Comparison of ENCODE assay signal across 8 cellular contexts in the genomic region with DNA sequence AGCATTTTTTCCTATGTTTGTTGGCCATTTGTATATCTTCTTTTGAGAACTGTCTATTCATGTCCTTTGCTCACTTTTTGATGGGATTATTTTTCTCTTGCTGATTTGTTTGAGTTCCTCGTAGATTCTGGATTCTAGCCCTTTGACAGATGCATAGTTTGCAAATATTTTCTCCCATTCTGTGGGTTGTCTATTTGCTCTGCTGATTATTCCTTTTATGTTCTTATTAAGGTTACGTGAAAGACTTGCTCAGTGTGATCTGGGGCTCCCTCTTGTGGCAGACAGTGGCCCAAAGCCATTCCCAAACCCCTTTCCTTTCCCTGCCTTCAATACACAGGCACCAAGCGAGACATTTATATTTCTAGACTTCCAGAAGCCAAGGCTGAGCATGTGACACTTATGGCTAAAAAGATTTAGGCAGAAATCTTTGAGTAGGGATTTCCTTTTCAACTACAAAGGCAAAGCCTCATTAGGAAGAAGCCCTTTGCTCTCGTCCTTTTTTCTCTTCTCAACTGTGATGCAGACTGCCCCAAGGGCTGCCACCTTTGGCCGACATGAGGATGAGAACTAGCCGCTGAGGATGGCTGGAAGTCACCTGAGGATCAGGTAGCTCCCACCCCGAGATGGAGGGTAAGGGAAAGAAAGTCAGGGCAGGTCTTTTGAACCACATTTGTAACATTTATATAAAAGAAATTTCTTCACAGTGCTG. TPM values are rescaled to one million over a fixed set of nuclear protein-coding genes. Genes with fewer than 3 reads are reported as not detected.
A peak's percentile ranks its signal among the peaks of the same experiment; 100 is the strongest.
DNase-seq lines count a peak whose midpoint lies in the region; ATAC-seq and TF ChIP-seq lines count a peak whose summit lies in the region.

No MANE protein-coding gene starts in this region.

- CTCF ChIA-PET in CD8-positive, alpha-beta T cell (lab: Charles Lee), result interaction anchor here (0.8 to 20.6 kb wide), 13 partner anchors 9 to 597 kb away, joined by 3 to 293 read pairs (median 5); no protein-coding TSS in a partner anchor
- CTCF ChIA-PET in RWPE1 (lab: Yijun Ruan, JAX), result interaction anchor here (0.9 to 1.6 kb wide), 2 partner anchors 141 to 142 kb away, joined by 5 to 10 read pairs; no protein-coding TSS in a partner anchor

- no peak overlapping the region for H2AK5ac ChIP-seq in trophoblast cell (ENCODE audit: low read length)

- H3K4me3 Mint-ChIP-seq in CD8-positive, alpha-beta T cell, result no peak overlapping the region
- H3K4me3 Mint-ChIP-seq in activated naive CD4-positive, alpha-beta T cell treated with anti-CD3 and anti-CD28 coated beads, Interleukin-2, amount 50 U/mL, for 24 hours, result peak overlapping the region; percentile 34

- H3K9me3 Mint-ChIP-seq in CD8-positive, alpha-beta T cell, result no peaks in the 10 kb centered on the region
- H3K9me3 Mint-ChIP-seq in activated naive CD4-positive, alpha-beta T cell treated with anti-CD3 and anti-CD28 coated beads, Interleukin-2, amount 50 U/mL, for 24 hours, result no peaks in the 10 kb centered on the region

- H2BK5ac ChIP-seq in trophoblast cell (ENCODE audit: low read depth, low read length, poor library complexity), result no peak overlapping the region

- H3K4me3 ChIP-seq in CD8-positive, alpha-beta T cell (ENCODE audit: low read depth, low read length), result no peak overlapping the region
- H3K4me3 ChIP-seq in trophoblast cell (ENCODE audit: low read depth, low read length), result no peak overlapping the region

- TF ChIP-seq CTCF in CD8-positive, alpha-beta T cell (IDR thresholded peaks at IDR 0.05), result peak; percentile 95
- peak; percentile 94 for TF ChIP-seq CTCF in RWPE1 (conservative IDR thresholded peaks at IDR 0.05; ENCODE audit: low read depth)

- ATAC-seq in CD8-positive, alpha-beta T cell, result no peak
- ATAC-seq in GM19324 (IDR thresholded peaks at IDR 0.05; ENCODE audit: low FRiP score, unreplicated experiment) (no peak), HG03280 (IDR thresholded peaks at IDR 0.05; ENCODE audit: unreplicated experiment) (no peak)

- no CpG with 5 or more reads among the region's 7 CpGs for WGBS in trophoblast cell (ENCODE audit: extremely low coverage, insufficient coverage, insufficient read length)

- H3K4me1 Mint-ChIP-seq in CD8-positive, alpha-beta T cell (ENCODE audit: low read depth), result peaks cover 50% of the 10 kb centered on the region
- H3K4me1 Mint-ChIP-seq in activated naive CD4-positive, alpha-beta T cell treated with anti-CD3 and anti-CD28 coated beads, Interleukin-2, amount 50 U/mL, for 24 hours, result peaks cover 62% of the 10 kb centered on the region

- H3K4me2 ChIP-seq in trophoblast cell (ENCODE audit: low read length), result no peak overlapping the region

- DNase-seq in CD8-positive, alpha-beta T cell, result peak in 6 of 7 experiments; percentile 42 to 78 (median 64)
- DNase-seq in HCEC 1CT (peak; percentile 56), RWPE1 (ENCODE audit: low spot score) (peak; percentile 56), glomerular endothelial cell (ENCODE audit: extremely low read depth, low read depth, low spot score) (peak; percentile 55), trophoblast cell (peak; percentile 50 to 77)

- no peak overlapping the region for H3K27ac Mint-ChIP-seq in CD8-positive, alpha-beta T cell
- H3K27ac Mint-ChIP-seq in activated naive CD4-positive, alpha-beta T cell treated with anti-CD3 and anti-CD28 coated beads, Interleukin-2, amount 50 U/mL, for 24 hours, result peak overlapping the region; percentile 14

- H3K36me3 Mint-ChIP-seq in CD8-positive, alpha-beta T cell, result no peaks in the 10 kb centered on the region
- H3K36me3 Mint-ChIP-seq in activated naive CD4-positive, alpha-beta T cell treated with anti-CD3 and anti-CD28 coated beads, Interleukin-2, amount 50 U/mL, for 24 hours, result no peaks in the 10 kb centered on the region

- no peak overlapping the region for H2BK120ac ChIP-seq in trophoblast cell (ENCODE audit: insufficient read depth, low read length, poor library complexity)

- no peak overlapping the region for H3K18ac ChIP-seq in trophoblast cell (ENCODE audit: low read length)

- H3K27me3 ChIP-seq in CD8-positive, alpha-beta T cell (ENCODE audit: insufficient read depth, low read length), result no peaks in the 10 kb centered on the region
- H3K27me3 ChIP-seq in trophoblast cell (ENCODE audit: insufficient read depth, low read length), result no peaks in the 10 kb centered on the region

- no peaks in the 10 kb centered on the region for H3K9me3 ChIP-seq in CD8-positive, alpha-beta T cell (ENCODE audit: low read length)
- no peaks in the 10 kb centered on the region for H3K9me3 ChIP-seq in trophoblast cell (ENCODE audit: insufficient read depth, low read depth, low read length)

- H3K4ac ChIP-seq in trophoblast cell (ENCODE audit: low read depth, low read length), result no peak overlapping the region

- no peak overlapping the region for H3K23ac ChIP-seq in trophoblast cell (ENCODE audit: low read length)

- no peak overlapping the region for H4K8ac ChIP-seq in trophoblast cell (ENCODE audit: low read depth, low read length)

- no peak overlapping the region for H2BK12ac ChIP-seq in trophoblast cell (ENCODE audit: low read length)

- H3K27ac ChIP-seq in CD8-positive, alpha-beta T cell (ENCODE audit: low read depth, low read length), result no peak overlapping the region
- H3K27ac ChIP-seq in RWPE1, result no peak overlapping the region
- H3K27ac ChIP-seq in trophoblast cell (ENCODE audit: low read depth, low read length), result no peak overlapping the region

- no peak overlapping the region for H4K91ac ChIP-seq in trophoblast cell (ENCODE audit: low read depth, low read length)

- no peaks in the 10 kb centered on the region for H3K79me2 ChIP-seq in trophoblast cell (ENCODE audit: control insufficient read depth, insufficient read depth, low read length, poor library complexity)

- H3K79me1 ChIP-seq in trophoblast cell (ENCODE audit: low read length), result no peaks in the 10 kb centered on the region

- no peaks in the 10 kb centered on the region for H3K36me3 ChIP-seq in CD8-positive, alpha-beta T cell (ENCODE audit: insufficient read depth, low read length)
- H3K36me3 ChIP-seq in trophoblast cell (ENCODE audit: control insufficient read depth in 1 of 2, insufficient read depth in 2 of 2, low read length in 2 of 2), result no peaks in the 10 kb centered on the region

- POLR2A ChIA-PET in CD8-positive, alpha-beta T cell (lab: Charles Lee), result interaction anchor here (1.0 to 3.0 kb wide), 3 partner anchors 12 to 24 kb away, joined by 3 to 16 read pairs (median 3); partner anchors contain the start of gene ST8SIA6
- POLR2A ChIA-PET in RWPE1 (lab: Yijun Ruan, JAX; ENCODE audit: low non-redundant PET), result no interaction called here

- H3K9ac ChIP-seq in trophoblast cell (ENCODE audit: low read length), result no peak overlapping the region

- H4K12ac ChIP-seq in trophoblast cell (ENCODE audit: low read depth, low read length), result no peak overlapping the region

- intact Hi-C loops in CD8-positive, alpha-beta T cell (cut with DNase I, micrococcal nuclease), result loop anchor here (1.0 to 5.0 kb wide), 4 partner anchors 22 to 604 kb away; no protein-coding TSS in a partner anchor

- H3K4me1 ChIP-seq in CD8-positive, alpha-beta T cell (ENCODE audit: insufficient read depth, low read length), result peaks cover 49% of the 10 kb centered on the region
- no peaks in the 10 kb centered on the region for H3K4me1 ChIP-seq in trophoblast cell (ENCODE audit: control insufficient read depth in 1 of 2, insufficient read depth in 2 of 2, low read length in 2 of 2)

- no peak overlapping the region for H2AFZ ChIP-seq in trophoblast cell (ENCODE audit: insufficient read depth, low read length, poor library complexity)

- peaks cover 2% of the 10 kb centered on the region for H3K27me3 Mint-ChIP-seq in CD8-positive, alpha-beta T cell (ENCODE audit: low read depth)
- H3K27me3 Mint-ChIP-seq in activated naive CD4-positive, alpha-beta T cell treated with anti-CD3 and anti-CD28 coated beads, Interleukin-2, amount 50 U/mL, for 24 hours, result no peaks in the 10 kb centered on the region

- no peak overlapping the region for H3K14ac ChIP-seq in trophoblast cell (ENCODE audit: low read length)

RNA-seq across cellular contexts. Expression of gene ST8SIA6, which starts 23.6 kb away (rescaled TPM):
- under 1 TPM in 1 of 2 experiments, not detected in 1; 0.14 TPM for total RNA-seq in CD8-positive, alpha-beta T cell
- 0.76 TPM in 1 of 2 replicates, not detected in the other for total RNA-seq in glomerular endothelial cell
- 0.07 and 0.11 TPM in 2 replicates for polyA plus RNA-seq in trophoblast cell (2013)
